ENCODE assay signal across 8 cellular contexts in the genomic region with DNA sequence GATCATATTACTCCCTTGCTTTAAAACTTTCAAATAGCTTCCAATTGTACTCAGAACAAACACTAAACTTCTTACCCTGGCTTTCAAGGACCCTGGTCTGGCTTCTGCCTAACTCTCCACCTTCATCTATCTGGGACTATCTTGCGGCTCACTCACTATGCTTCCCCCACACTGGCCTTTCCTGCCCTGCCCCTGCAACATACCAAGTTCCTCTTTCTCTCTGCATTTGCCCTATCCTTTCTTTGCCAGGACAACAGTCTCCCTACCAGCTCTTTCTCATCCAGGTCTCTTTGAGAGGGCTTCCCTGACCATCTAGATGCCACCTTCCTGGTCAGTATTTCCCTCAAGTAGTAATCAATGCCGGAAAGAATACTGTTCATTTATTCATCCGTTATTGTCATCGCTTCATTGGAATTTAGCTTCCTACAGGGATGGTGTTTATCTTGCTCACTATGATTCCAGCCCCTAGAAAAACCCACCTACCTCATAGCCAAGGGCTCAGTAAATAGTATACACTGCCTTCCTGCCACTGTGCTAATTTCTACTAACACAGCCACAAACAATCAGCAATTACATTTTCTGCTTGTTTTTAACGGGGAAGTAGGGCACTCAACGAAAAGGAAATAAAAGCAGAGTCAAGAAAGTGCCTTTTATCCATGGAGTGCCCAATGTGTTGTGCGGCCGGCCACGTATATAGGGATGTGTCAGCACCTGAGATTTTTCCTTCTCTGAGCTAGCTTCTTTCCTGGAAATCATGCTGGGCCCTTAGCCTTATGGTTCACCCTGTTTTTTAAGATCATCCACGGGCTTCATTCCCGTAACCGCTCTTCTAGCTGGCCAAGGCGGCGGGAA. TPM values are rescaled to one million over a fixed set of nuclear protein-coding genes. Genes with fewer than 3 reads are reported as not detected.
DNase-seq lines count a peak whose midpoint lies in the region; ATAC-seq lines count a peak whose summit lies in the region.

No MANE protein-coding gene starts in this region.

- H3K27ac ChIP-seq in Karpas-422 (ENCODE audit: low read length): no peak overlapping the region; the same call in 1 of the 2 replicates

- POLR2A ChIA-PET in naive thymus-derived CD8-positive, alpha-beta T cell (lab: Charles Lee): interaction anchor here (0.6 kb wide), 1 partner anchor 199 kb away, joined by 3 read pairs; no protein-coding TSS in a partner anchor

- H3K27me3 Mint-ChIP-seq in central memory CD8-positive, alpha-beta T cell: no peaks in the 10 kb centered on the region
- no peaks in the 10 kb centered on the region for H3K27me3 Mint-ChIP-seq in naive thymus-derived CD8-positive, alpha-beta T cell

- peaks cover 38% of the 10 kb centered on the region for H3K4me1 ChIP-seq in Karpas-422 (ENCODE audit: low read length)

- peaks cover 13% of the 10 kb centered on the region for H3K4me1 Mint-ChIP-seq in central memory CD8-positive, alpha-beta T cell
- H3K4me1 Mint-ChIP-seq in naive thymus-derived CD8-positive, alpha-beta T cell: peaks cover 2 to 22% (median 16%) of the 10 kb centered on the region in 4 donors

- H3K27me3 ChIP-seq in Karpas-422 (ENCODE audit: low read length): no peaks in the 10 kb centered on the region

- H3K9me2 ChIP-seq in Karpas-422 (replicated peaks; ENCODE audit: insufficient read depth, low read length): no peaks in the 10 kb centered on the region

- H3K9me3 Mint-ChIP-seq in central memory CD8-positive, alpha-beta T cell: no peaks in the 10 kb centered on the region
- H3K9me3 Mint-ChIP-seq in naive thymus-derived CD8-positive, alpha-beta T cell: no peaks in the 10 kb centered on the region

- no peaks in the 10 kb centered on the region; the same call in 1 of the 2 replicates for H3K36me3 ChIP-seq in Karpas-422 (ENCODE audit: insufficient read depth, low read length)

- H3K4me2 ChIP-seq in Karpas-422 (ENCODE audit: low read depth, low read length, poor library complexity, severe bottlenecking): peak overlapping the region; percentile 86

- peak overlapping the region; percentile 96 for H3K9ac ChIP-seq in Karpas-422 (ENCODE audit: low read length)

- DNase-seq in GF-D8 (lab: John Stamatoyannopoulos, UW): peak; percentile 75
- no peak for DNase-seq in Karpas-422
- no peak for DNase-seq in central memory CD8-positive, alpha-beta T cell (ENCODE audit: low spot score in 2 of 2)
- DNase-seq in naive thymus-derived CD8-positive, alpha-beta T cell: no peak
- DNase-seq in NCI-H1417 (lab: John Stamatoyannopoulos, UW): no peak
- no peak for DNase-seq in RKO (ENCODE audit: low spot score)

- H3K27ac Mint-ChIP-seq in central memory CD8-positive, alpha-beta T cell (ENCODE audit: low read depth): no peak overlapping the region
- no peak overlapping the region for H3K27ac Mint-ChIP-seq in naive thymus-derived CD8-positive, alpha-beta T cell

- H4K20me1 ChIP-seq in Karpas-422 (ENCODE audit: insufficient read depth, low read depth, low read length): no peaks in the 10 kb centered on the region

- no peaks in the 10 kb centered on the region for H3K9me3 ChIP-seq in Karpas-422 (ENCODE audit: low read length)

- peak overlapping the region; percentile 84 for H2AFZ ChIP-seq in Karpas-422 (ENCODE audit: low read length)

- H3K4me3 Mint-ChIP-seq in central memory CD8-positive, alpha-beta T cell: no peak overlapping the region
- no peak overlapping the region for H3K4me3 Mint-ChIP-seq in naive thymus-derived CD8-positive, alpha-beta T cell

- H3K36me3 Mint-ChIP-seq in central memory CD8-positive, alpha-beta T cell (ENCODE audit: insufficient read depth): peaks cover 4% of the 10 kb centered on the region
- no peaks in the 10 kb centered on the region for H3K36me3 Mint-ChIP-seq in naive thymus-derived CD8-positive, alpha-beta T cell

- H3K4me3 ChIP-seq in Karpas-422 (ENCODE audit: low read length): peak overlapping the region; percentile 96

- H3K79me2 ChIP-seq in Karpas-422 (ENCODE audit: low read length): peaks cover 44% of the 10 kb centered on the region

- peak; percentile 6 for ATAC-seq in GM21619 (IDR thresholded peaks at IDR 0.05; ENCODE audit: unreplicated experiment)
- peak; percentile 21 for ATAC-seq in central memory CD8-positive, alpha-beta T cell (replicated peaks; ENCODE audit: extremely low read depth, poor library complexity, severe bottlenecking)
- ATAC-seq in naive thymus-derived CD8-positive, alpha-beta T cell: peak; percentile 5 to 9
- no peak for ATAC-seq in HG02970 (IDR thresholded peaks at IDR 0.05; ENCODE audit: low FRiP score, unreplicated experiment)

RNA-seq across cellular contexts. Expression of gene CDC7, which starts 0.5 kb away (rescaled TPM):
- total RNA-seq in Karpas-422 (2014; rRNA removed; shearing (Covaris generic); ENCODE audit: low replicate concordance): 8.6 and 16.1 TPM in 2 replicates
- total RNA-seq in naive thymus-derived CD8-positive, alpha-beta T cell: 1 to 10 TPM; 9.1 to 9.5 TPM
- polyA plus RNA-seq in naive thymus-derived CD8-positive, alpha-beta T cell: 1 to 10 TPM; 2.9 to 3.5 (median 3.3) TPM
